Comparison of ENCODE assay signal across 27 cellular contexts in the genomic region with DNA sequence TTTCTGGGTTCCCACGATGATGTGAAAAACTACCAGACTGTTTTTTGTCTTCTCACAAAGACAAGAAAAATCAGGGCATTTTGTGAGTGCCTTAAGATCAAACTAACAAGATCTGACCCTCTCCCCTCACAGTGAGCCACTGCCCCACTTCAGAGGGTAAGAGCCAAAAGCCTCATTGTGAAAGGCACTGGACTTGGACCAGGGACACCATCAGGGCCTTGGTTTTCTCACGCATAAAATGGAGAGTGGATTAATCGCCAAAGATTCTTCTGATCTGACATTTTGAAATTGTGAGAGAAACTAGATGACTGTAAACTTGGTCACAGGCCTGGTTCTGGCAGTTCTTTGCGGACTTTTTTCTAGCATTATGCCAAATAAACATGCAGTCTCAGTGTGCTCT. TPM values are rescaled to one million over a fixed set of nuclear protein-coding genes. Genes with fewer than 3 reads are reported as not detected.
DNase-seq lines count a peak whose midpoint lies in the region; ATAC-seq and TF ChIP-seq lines count a peak whose summit lies in the region.
"Had no signal": no experiment of that assay in that cellular context is flagged by ENCODE, and none has a peak within 500 bp of the region (broad histone marks: within the 10 kb centered on the region; RNA-seq: fewer than 3 reads in every experiment).

No MANE protein-coding gene starts in this region.

- H3K9me3 Mint-ChIP-seq in activated T-cell treated with anti-CD3 and anti-CD28 coated beads, Interleukin-2, amount 50 U/mL, for 72 hours = no peaks in the 10 kb centered on the region
- no peaks in the 10 kb centered on the region for H3K9me3 Mint-ChIP-seq in CD8-positive, alpha-beta T cell

- CTCF ChIA-PET in CD8-positive, alpha-beta T cell (lab: Charles Lee) = no interaction called here

- no peaks in the 10 kb centered on the region for H3K4me1 ChIP-seq in CD8-positive, alpha-beta T cell (ENCODE audit: insufficient read depth, low read length)
- H3K4me1 ChIP-seq: colonic mucosa, right lobe of liver had no signal

- no peaks in the 10 kb centered on the region for H3K9me3 ChIP-seq in CD8-positive, alpha-beta T cell (ENCODE audit: low read length)
- H3K9me3 ChIP-seq: colonic mucosa, mucosa of descending colon, right lobe of liver had no signal

- H3K36me3 ChIP-seq in CD8-positive, alpha-beta T cell (ENCODE audit: insufficient read depth, low read length) = peaks cover 43% of the 10 kb centered on the region

- POLR2A ChIA-PET in CD8-positive, alpha-beta T cell (lab: Charles Lee) = no interaction called here

- H3K27ac ChIP-seq in CD8-positive, alpha-beta T cell (ENCODE audit: low read depth, low read length) = no peak overlapping the region
- H3K27ac ChIP-seq in coronary artery = no peak overlapping the region
- H3K27ac ChIP-seq: colonic mucosa, epithelial cell of prostate, GM23248, right lobe of liver had no signal

- H3K4me3 Mint-ChIP-seq in activated T-cell treated with anti-CD3 and anti-CD28 coated beads, Interleukin-2, amount 50 U/mL, for 72 hours = no peak overlapping the region
- no peak overlapping the region for H3K4me3 Mint-ChIP-seq in CD8-positive, alpha-beta T cell

- no peaks in the 10 kb centered on the region for H3K27me3 Mint-ChIP-seq in activated T-cell treated with anti-CD3 and anti-CD28 coated beads, Interleukin-2, amount 50 U/mL, for 72 hours (ENCODE audit: low read depth)
- H3K27me3 Mint-ChIP-seq in CD8-positive, alpha-beta T cell (ENCODE audit: low read depth) = no peaks in the 10 kb centered on the region
- H3K27me3 Mint-ChIP-seq: CD4-positive, alpha-beta memory T cell had no signal

- no peak for TF ChIP-seq CTCF in CD8-positive, alpha-beta T cell (IDR thresholded peaks at IDR 0.05)
- TF ChIP-seq CTCF in coronary artery (IDR thresholded peaks at IDR 0.05) = no peak

- H3K4me1 Mint-ChIP-seq in activated T-cell treated with anti-CD3 and anti-CD28 coated beads, Interleukin-2, amount 50 U/mL, for 72 hours (ENCODE audit: low read depth) = peaks cover 15% of the 10 kb centered on the region
- peaks cover 7% of the 10 kb centered on the region for H3K4me1 Mint-ChIP-seq in CD8-positive, alpha-beta T cell (ENCODE audit: low read depth)

- no peak overlapping the region for H3K4me3 ChIP-seq in CD8-positive, alpha-beta T cell (ENCODE audit: low read depth, low read length)
- no peak overlapping the region for H3K4me3 ChIP-seq in coronary artery
- H3K4me3 ChIP-seq: colonic mucosa, GM23248, mucosa of descending colon, right lobe of liver had no signal

- H3K27ac Mint-ChIP-seq in activated T-cell treated with anti-CD3 and anti-CD28 coated beads, Interleukin-2, amount 50 U/mL, for 72 hours = peak overlapping the region; percentile 80
- H3K27ac Mint-ChIP-seq in CD8-positive, alpha-beta T cell = peak overlapping the region; percentile 62

- no peaks in the 10 kb centered on the region for H3K27me3 ChIP-seq in CD8-positive, alpha-beta T cell (ENCODE audit: insufficient read depth, low read length)
- H3K27me3 ChIP-seq: colonic mucosa, right lobe of liver had no signal

- intact Hi-C loops in CD8-positive, alpha-beta T cell (cut with DNase I, micrococcal nuclease) = no loop called here
- intact Hi-C loops in sciatic nerve (cut with DNase I) = no loop called here

- no peak for DNase-seq in activated T-cell treated with anti-CD3 and anti-CD28 coated beads, Interleukin-2, amount 50 U/mL, for 72 hours
- no peak for DNase-seq in activated T-cell treated with anti-CD3 and anti-CD28 coated beads, Interleukin-2, amount 50 U/mL, for 48 hours
- no peak for DNase-seq in CD8-positive, alpha-beta T cell
- DNase-seq in coronary artery (ENCODE audit: low spot score) (peak; percentile 33), sciatic nerve (ENCODE audit: low spot score) (peak; percentile 28), GM03348 (ENCODE audit: low spot score) (no peak), superior temporal gyrus (ENCODE audit: extremely low spot score) (no peak)
- no peak for DNase-seq in activated CD4-positive, alpha-beta T cell treated with anti-CD3 and anti-CD28 coated beads, Interleukin-2, amount 50 U/mL, for 1 hour
- DNase-seq: activated CD4-positive, alpha-beta T cell treated with anti-CD3 and anti-CD28 coated beads, Interleukin-2, amount 50 U/mL, for 4 hours; activated CD8-positive, alpha-beta memory T cell treated with anti-CD3 and anti-CD28 coated beads, Interleukin-2, amount 50 U/mL, for 48 hours; activated gamma-delta T cell; AML-193; CD4-positive, alpha-beta memory T cell; colonic mucosa; effector CD8-positive, alpha-beta T cell; GM23248; hypothalamus; left cardiac atrium; mucosa of descending colon; NCI-H1436; NCI-H2081 treated with DMSO at 0.1 percent for 48 hours; NCI-H226; right lobe of liver; SHP77; stimulated activated CD4-positive, alpha-beta T cell treated with anti-CD3 and anti-CD28 coated beads, Interleukin-4, amount 100 ng/mL, for 24 hours; T-helper 2 cell had no signal

- ATAC-seq in activated T-cell treated with anti-CD3 and anti-CD28 coated beads, Interleukin-2, amount 50 U/mL, for 72 hours (replicated peaks in 1 of 2) = no peak
- no peak for ATAC-seq in CD8-positive, alpha-beta T cell
- no peak for ATAC-seq in sciatic nerve
- ATAC-seq: mucosa of descending colon, right lobe of liver had no signal

- H3K36me3 Mint-ChIP-seq in activated T-cell treated with anti-CD3 and anti-CD28 coated beads, Interleukin-2, amount 50 U/mL, for 72 hours (ENCODE audit: insufficient read depth in 2 of 2) = peaks cover 14 to 29% of the 10 kb centered on the region in 2 donors
- peaks cover 68% of the 10 kb centered on the region for H3K36me3 Mint-ChIP-seq in CD8-positive, alpha-beta T cell

RNA-seq across cellular contexts. Expression of a gene that starts 21.0 kb away (rescaled TPM):
- total RNA-seq in activated T-cell treated with anti-CD3 and anti-CD28 coated beads, Interleukin-2, amount 50 U/mL, for 72 hours = 10 to 100 TPM; 25.3 to 29.0 TPM
- total RNA-seq in CD8-positive, alpha-beta T cell = 10 to 100 TPM in 1 of 2 experiments, 1 to 10 TPM in 1; 8.2 to 11.6 TPM
- 32.4 TPM for total RNA-seq in sciatic nerve

Comparison
In these comparisons a context has a peak if more than half of its experiments do, and no peak if none do; other contexts are left out.
1. DNase-seq: peak in coronary artery (single experiment) and sciatic nerve (single experiment); none in activated T-cell treated with anti-CD3 and anti-CD28 coated beads, Interleukin-2, amount 50 U/mL, for 72 hours (0 of 2), activated T-cell treated with anti-CD3 and anti-CD28 coated beads, Interleukin-2, amount 50 U/mL, for 48 hours (0 of 2), CD8-positive, alpha-beta T cell (0 of 7), GM03348 (single experiment), superior temporal gyrus (single experiment) and activated CD4-positive, alpha-beta T cell treated with anti-CD3 and anti-CD28 coated beads, Interleukin-2, amount 50 U/mL, for 1 hour (single experiment).